1 cellular context compared by ENCODE assay signal in the genomic region with DNA sequence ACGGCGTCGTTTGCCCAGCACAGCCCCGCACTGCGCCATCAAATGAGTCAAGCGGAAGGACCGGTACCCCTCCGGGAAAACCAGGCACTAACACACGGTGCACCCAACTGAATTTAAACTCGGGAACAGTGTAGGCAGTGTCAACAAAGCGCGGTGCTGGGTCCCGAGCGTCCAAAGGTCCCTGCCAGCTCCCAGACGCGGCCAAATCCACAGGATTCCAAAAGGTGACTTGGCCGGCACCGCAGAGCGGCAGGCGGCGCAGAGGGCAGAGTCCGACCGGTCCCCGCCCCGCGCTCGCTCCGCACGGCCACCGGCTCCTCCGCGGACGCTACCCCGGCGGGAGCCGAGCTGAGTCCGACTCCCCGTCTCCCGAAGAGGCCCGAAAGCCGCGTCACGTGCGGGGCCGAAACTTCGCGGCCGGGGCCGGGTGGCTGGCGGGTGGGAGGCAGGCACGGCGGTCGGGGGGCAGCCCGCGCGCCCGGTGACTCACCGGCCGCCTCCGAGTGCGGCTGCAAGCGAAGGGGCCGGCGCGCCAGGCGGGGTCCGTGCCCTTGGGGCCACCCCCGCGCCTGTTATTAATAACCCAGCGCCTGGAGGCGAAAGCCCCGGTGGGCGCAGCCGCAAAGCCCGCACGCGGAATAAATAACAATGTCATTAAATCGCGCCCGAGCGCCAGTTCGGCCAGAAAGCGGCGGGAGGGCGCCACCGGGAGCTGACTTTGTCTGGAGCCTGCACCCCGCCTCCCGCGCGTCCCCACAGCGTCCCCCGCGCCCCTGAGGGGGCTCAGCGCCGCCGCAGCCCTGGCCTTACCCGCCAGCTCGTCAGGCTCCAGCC.
TF ChIP-seq lines count a peak whose summit lies in the region.

No MANE protein-coding gene starts in this region.

TF ChIP-seq in HepG2, 621 proteins besides CTCF, POLR2A, EP300 and RAD21 (continued from another document and continues in another):
- TF ChIP-seq, protein P1, sequence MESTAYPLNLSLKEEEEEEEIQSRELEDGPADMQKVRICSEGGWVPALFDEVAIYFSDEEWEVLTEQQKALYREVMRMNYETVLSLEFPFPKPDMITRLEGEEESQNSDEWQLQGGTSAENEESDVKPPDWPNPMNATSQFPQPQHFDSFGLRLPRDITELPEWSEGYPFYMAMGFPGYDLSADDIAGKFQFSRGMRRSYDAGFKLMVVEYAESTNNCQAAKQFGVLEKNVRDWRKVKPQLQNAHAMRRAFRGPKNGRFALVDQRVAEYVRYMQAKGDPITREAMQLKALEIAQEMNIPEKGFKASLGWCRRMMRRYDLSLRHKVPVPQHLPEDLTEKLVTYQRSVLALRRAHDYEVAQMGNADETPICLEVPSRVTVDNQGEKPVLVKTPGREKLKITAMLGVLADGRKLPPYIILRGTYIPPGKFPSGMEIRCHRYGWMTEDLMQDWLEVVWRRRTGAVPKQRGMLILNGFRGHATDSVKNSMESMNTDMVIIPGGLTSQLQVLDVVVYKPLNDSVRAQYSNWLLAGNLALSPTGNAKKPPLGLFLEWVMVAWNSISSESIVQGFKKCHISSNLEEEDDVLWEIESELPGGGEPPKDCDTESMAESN (CRISPR knock-in tag; conservative IDR thresholded peaks at IDR 0.05), result peak; percentile 67; the same call in 1 of the 2 replicates
- TF ChIP-seq, protein P2, sequence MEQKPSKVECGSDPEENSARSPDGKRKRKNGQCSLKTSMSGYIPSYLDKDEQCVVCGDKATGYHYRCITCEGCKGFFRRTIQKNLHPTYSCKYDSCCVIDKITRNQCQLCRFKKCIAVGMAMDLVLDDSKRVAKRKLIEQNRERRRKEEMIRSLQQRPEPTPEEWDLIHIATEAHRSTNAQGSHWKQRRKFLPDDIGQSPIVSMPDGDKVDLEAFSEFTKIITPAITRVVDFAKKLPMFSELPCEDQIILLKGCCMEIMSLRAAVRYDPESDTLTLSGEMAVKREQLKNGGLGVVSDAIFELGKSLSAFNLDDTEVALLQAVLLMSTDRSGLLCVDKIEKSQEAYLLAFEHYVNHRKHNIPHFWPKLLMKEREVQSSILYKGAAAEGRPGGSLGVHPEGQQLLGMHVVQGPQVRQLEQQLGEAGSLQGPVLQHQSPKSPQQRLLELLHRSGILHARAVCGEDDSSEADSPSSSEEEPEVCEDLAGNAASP (CRISPR knock-in tag; IDR thresholded peaks at IDR 0.05; ENCODE audit: borderline replicate concordance), result no peak
- TF ChIP-seq, protein P3, sequence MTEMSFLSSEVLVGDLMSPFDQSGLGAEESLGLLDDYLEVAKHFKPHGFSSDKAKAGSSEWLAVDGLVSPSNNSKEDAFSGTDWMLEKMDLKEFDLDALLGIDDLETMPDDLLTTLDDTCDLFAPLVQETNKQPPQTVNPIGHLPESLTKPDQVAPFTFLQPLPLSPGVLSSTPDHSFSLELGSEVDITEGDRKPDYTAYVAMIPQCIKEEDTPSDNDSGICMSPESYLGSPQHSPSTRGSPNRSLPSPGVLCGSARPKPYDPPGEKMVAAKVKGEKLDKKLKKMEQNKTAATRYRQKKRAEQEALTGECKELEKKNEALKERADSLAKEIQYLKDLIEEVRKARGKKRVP (CRISPR knock-in tag; IDR thresholded peaks at IDR 0.05), result peak in 1 of 2 experiments; percentile 36; a peak in 1 of 4 replicates
- TF ChIP-seq KLF16 (CRISPR knock-in tag; IDR thresholded peaks at IDR 0.05) (peak in 1 of 2 experiments; percentile 42; a peak in 1 of 4 replicates), ZNF558 (CRISPR knock-in tag; IDR thresholded peaks at IDR 0.05; ENCODE audit: borderline replicate concordance) (no peak), ZIK1 (CRISPR knock-in tag; IDR thresholded peaks at IDR 0.05; ENCODE audit: borderline replicate concordance, low read depth) (no peak), ZNF124 (CRISPR knock-in tag; IDR thresholded peaks at IDR 0.05) (no peak; the same call in 1 of the 2 replicates), ATF7 (IDR thresholded peaks at IDR 0.05) (no peak), ATF7 (CRISPR knock-in tag; IDR thresholded peaks at IDR 0.05) (peak; percentile 35; the same call in 1 of the 2 replicates), ETV5 (CRISPR knock-in tag; IDR thresholded peaks at IDR 0.05; ENCODE audit: borderline replicate concordance) (peak; percentile 80; the same call in 1 of the 2 replicates), ARNTL (CRISPR knock-in tag; IDR thresholded peaks at IDR 0.05) (no peak; the same call in 1 of the 2 replicates), NFKBIZ (CRISPR knock-in tag; IDR thresholded peaks at IDR 0.05) (peak; percentile 88), MEIS2 (CRISPR knock-in tag; IDR thresholded peaks at IDR 0.05) (peak; percentile 83; the same call in 1 of the 2 replicates), YEATS2 (CRISPR knock-in tag; IDR thresholded peaks at IDR 0.05; ENCODE audit: borderline replicate concordance) (no peak), NCOA5 (CRISPR knock-in tag; IDR thresholded peaks at IDR 0.05) (no peak), POLR2AphosphoS5 (IDR thresholded peaks at IDR 0.05; ENCODE audit: low read depth, low read length) (peak; percentile 64), XRCC5 (optimal IDR thresholded peaks at IDR 0.05; ENCODE audit: low read length) (peak; percentile 79), JUN (CRISPR knock-in tag; IDR thresholded peaks at IDR 0.05) (no peak), U2AF1 (optimal IDR thresholded peaks at IDR 0.05; ENCODE audit: low read depth, low read length) (no peak), ZNF552 (CRISPR knock-in tag; IDR thresholded peaks at IDR 0.05; ENCODE audit: borderline replicate concordance) (no peak), MIER3 (CRISPR knock-in tag; IDR thresholded peaks at IDR 0.05; ENCODE audit: borderline replicate concordance) (no peak)
- TF ChIP-seq, protein P4, sequence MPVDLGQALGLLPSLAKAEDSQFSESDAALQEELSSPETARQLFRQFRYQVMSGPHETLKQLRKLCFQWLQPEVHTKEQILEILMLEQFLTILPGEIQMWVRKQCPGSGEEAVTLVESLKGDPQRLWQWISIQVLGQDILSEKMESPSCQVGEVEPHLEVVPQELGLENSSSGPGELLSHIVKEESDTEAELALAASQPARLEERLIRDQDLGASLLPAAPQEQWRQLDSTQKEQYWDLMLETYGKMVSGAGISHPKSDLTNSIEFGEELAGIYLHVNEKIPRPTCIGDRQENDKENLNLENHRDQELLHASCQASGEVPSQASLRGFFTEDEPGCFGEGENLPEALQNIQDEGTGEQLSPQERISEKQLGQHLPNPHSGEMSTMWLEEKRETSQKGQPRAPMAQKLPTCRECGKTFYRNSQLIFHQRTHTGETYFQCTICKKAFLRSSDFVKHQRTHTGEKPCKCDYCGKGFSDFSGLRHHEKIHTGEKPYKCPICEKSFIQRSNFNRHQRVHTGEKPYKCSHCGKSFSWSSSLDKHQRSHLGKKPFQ (CRISPR knock-in tag; IDR thresholded peaks at IDR 0.05; ENCODE audit: insufficient replicate concordance), result no peak
- TF ChIP-seq, protein P5, sequence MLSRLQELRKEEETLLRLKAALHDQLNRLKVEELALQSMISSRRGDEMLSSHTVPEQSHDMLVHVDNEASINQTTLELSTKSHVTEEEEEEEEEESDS (CRISPR knock-in tag; IDR thresholded peaks at IDR 0.05; ENCODE audit: borderline replicate concordance), result peak; percentile 58; the same call in 1 of the 2 replicates
- TF ChIP-seq, protein P6, sequence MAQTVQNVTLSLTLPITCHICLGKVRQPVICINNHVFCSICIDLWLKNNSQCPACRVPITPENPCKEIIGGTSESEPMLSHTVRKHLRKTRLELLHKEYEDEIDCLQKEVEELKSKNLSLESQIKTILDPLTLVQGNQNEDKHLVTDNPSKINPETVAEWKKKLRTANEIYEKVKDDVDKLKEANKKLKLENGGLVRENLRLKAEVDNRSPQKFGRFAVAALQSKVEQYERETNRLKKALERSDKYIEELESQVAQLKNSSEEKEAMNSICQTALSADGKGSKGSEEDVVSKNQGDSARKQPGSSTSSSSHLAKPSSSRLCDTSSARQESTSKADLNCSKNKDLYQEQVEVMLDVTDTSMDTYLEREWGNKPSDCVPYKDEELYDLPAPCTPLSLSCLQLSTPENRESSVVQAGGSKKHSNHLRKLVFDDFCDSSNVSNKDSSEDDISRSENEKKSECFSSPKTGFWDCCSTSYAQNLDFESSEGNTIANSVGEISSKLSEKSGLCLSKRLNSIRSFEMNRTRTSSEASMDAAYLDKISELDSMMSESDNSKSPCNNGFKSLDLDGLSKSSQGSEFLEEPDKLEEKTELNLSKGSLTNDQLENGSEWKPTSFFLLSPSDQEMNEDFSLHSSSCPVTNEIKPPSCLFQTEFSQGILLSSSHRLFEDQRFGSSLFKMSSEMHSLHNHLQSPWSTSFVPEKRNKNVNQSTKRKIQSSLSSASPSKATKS (CRISPR knock-in tag; IDR thresholded peaks at IDR 0.05), result no peak
- TF ChIP-seq, protein P7, sequence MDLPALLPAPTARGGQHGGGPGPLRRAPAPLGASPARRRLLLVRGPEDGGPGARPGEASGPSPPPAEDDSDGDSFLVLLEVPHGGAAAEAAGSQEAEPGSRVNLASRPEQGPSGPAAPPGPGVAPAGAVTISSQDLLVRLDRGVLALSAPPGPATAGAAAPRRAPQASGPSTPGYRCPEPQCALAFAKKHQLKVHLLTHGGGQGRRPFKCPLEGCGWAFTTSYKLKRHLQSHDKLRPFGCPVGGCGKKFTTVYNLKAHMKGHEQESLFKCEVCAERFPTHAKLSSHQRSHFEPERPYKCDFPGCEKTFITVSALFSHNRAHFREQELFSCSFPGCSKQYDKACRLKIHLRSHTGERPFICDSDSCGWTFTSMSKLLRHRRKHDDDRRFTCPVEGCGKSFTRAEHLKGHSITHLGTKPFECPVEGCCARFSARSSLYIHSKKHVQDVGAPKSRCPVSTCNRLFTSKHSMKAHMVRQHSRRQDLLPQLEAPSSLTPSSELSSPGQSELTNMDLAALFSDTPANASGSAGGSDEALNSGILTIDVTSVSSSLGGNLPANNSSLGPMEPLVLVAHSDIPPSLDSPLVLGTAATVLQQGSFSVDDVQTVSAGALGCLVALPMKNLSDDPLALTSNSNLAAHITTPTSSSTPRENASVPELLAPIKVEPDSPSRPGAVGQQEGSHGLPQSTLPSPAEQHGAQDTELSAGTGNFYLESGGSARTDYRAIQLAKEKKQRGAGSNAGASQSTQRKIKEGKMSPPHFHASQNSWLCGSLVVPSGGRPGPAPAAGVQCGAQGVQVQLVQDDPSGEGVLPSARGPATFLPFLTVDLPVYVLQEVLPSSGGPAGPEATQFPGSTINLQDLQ (CRISPR knock-in tag; IDR thresholded peaks at IDR 0.05), result no peak
- TF ChIP-seq, protein P8, sequence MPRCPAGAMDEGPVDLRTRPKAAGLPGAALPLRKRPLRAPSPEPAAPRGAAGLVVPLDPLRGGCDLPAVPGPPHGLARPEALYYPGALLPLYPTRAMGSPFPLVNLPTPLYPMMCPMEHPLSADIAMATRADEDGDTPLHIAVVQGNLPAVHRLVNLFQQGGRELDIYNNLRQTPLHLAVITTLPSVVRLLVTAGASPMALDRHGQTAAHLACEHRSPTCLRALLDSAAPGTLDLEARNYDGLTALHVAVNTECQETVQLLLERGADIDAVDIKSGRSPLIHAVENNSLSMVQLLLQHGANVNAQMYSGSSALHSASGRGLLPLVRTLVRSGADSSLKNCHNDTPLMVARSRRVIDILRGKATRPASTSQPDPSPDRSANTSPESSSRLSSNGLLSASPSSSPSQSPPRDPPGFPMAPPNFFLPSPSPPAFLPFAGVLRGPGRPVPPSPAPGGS (CRISPR knock-in tag; IDR thresholded peaks at IDR 0.05), result peak; percentile 79
- TF ChIP-seq, protein P9, sequence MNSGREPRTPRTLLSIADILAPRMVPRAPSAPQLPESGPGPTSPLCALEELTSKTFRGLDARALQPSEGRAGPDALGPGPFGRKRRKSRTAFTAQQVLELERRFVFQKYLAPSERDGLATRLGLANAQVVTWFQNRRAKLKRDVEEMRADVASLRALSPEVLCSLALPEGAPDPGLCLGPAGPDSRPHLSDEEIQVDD (CRISPR knock-in tag; IDR thresholded peaks at IDR 0.05; ENCODE audit: borderline replicate concordance), result no peak
- TF ChIP-seq, protein P10, sequence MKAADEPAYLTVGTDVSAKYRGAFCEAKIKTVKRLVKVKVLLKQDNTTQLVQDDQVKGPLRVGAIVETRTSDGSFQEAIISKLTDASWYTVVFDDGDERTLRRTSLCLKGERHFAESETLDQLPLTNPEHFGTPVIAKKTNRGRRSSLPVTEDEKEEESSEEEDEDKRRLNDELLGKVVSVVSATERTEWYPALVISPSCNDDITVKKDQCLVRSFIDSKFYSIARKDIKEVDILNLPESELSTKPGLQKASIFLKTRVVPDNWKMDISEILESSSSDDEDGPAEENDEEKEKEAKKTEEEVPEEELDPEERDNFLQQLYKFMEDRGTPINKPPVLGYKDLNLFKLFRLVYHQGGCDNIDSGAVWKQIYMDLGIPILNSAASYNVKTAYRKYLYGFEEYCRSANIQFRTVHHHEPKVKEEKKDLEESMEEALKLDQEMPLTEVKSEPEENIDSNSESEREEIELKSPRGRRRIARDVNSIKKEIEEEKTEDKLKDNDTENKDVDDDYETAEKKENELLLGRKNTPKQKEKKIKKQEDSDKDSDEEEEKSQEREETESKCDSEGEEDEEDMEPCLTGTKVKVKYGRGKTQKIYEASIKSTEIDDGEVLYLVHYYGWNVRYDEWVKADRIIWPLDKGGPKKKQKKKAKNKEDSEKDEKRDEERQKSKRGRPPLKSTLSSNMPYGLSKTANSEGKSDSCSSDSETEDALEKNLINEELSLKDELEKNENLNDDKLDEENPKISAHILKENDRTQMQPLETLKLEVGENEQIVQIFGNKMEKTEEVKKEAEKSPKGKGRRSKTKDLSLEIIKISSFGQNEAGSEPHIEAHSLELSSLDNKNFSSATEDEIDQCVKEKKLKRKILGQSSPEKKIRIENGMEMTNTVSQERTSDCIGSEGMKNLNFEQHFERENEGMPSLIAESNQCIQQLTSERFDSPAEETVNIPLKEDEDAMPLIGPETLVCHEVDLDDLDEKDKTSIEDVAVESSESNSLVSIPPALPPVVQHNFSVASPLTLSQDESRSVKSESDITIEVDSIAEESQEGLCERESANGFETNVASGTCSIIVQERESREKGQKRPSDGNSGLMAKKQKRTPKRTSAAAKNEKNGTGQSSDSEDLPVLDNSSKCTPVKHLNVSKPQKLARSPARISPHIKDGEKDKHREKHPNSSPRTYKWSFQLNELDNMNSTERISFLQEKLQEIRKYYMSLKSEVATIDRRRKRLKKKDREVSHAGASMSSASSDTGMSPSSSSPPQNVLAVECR (CRISPR knock-in tag; IDR thresholded peaks at IDR 0.05; ENCODE audit: borderline replicate concordance), result peak; percentile 87; the same call in 1 of the 2 replicates
- TF ChIP-seq, protein P11, sequence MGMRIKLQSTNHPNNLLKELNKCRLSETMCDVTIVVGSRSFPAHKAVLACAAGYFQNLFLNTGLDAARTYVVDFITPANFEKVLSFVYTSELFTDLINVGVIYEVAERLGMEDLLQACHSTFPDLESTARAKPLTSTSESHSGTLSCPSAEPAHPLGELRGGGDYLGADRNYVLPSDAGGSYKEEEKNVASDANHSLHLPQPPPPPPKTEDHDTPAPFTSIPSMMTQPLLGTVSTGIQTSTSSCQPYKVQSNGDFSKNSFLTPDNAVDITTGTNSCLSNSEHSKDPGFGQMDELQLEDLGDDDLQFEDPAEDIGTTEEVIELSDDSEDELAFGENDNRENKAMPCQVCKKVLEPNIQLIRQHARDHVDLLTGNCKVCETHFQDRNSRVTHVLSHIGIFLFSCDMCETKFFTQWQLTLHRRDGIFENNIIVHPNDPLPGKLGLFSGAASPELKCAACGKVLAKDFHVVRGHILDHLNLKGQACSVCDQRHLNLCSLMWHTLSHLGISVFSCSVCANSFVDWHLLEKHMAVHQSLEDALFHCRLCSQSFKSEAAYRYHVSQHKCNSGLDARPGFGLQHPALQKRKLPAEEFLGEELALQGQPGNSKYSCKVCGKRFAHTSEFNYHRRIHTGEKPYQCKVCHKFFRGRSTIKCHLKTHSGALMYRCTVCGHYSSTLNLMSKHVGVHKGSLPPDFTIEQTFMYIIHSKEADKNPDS (CRISPR knock-in tag; IDR thresholded peaks at IDR 0.05), result no peak
- TF ChIP-seq, protein P12, sequence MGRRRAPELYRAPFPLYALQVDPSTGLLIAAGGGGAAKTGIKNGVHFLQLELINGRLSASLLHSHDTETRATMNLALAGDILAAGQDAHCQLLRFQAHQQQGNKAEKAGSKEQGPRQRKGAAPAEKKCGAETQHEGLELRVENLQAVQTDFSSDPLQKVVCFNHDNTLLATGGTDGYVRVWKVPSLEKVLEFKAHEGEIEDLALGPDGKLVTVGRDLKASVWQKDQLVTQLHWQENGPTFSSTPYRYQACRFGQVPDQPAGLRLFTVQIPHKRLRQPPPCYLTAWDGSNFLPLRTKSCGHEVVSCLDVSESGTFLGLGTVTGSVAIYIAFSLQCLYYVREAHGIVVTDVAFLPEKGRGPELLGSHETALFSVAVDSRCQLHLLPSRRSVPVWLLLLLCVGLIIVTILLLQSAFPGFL (CRISPR knock-in tag; IDR thresholded peaks at IDR 0.05), result no peak
